In the genomic region with DNA sequence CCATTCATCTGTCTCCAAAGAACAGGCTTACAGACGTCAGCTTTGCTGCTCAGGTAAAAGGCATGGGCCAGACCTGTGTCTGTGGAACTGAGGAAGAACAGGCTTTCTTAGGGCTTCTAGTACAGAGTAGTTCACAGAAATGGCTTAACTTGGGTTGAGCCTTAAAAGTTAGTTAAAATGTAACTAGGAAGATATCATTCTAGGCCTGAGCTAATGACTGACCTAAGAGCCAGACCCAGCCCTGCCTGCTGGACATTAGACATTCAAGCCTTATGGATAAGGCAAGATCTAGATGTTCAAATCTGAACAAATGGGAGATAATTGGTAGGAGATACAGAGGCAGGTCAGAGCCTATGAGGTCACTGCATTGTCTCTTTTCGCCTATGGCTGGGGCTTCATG, we compare ENCODE assay signal across 28 cellular contexts.
"Had no signal": no experiment of that assay in that cellular context is flagged by ENCODE, and none has a peak within 500 bp of the region (broad histone marks: within the 10 kb centered on the region; RNA-seq: fewer than 3 reads in every experiment).

No MANE protein-coding gene starts in this region.

- H3K27me3 Mint-ChIP-seq: activated CD8-positive, alpha-beta memory T cell treated with anti-CD3 and anti-CD28 coated beads, Interleukin-2, amount 10 ng/mL, durations not matched to agents 7 days and 5 days had no signal

- H3K9me3 Mint-ChIP-seq: activated CD4-positive, alpha-beta T cell treated with anti-CD3 and anti-CD28 coated beads, Interleukin-2, amount 10 ng/mL, durations not matched to agents 24 days and 14 days had no signal

- H3K4me3 ChIP-seq: cardiac muscle cell, SK-N-MC had no signal

- H3K27ac Mint-ChIP-seq: activated B cell treated with CpG ODN at 0.5 μM for 24 hours; activated CD4-positive, alpha-beta T cell treated with anti-CD3 and anti-CD28 coated beads, Interleukin-2, amount 10 ng/mL, durations not matched to agents 24 days and 14 days; activated CD8-positive, alpha-beta memory T cell treated with anti-CD3 and anti-CD28 coated beads, Interleukin-2, amount 10 ng/mL, durations not matched to agents 7 days and 5 days; activated naive CD4-positive, alpha-beta T cell treated with anti-CD3 and anti-CD28 coated beads, Interleukin-2, amount 50 U/mL, for 72 hours; activated naive CD8-positive, alpha-beta T cell treated with anti-CD3 and anti-CD28 coated beads, Interleukin-2, amount 50 U/mL, for 24 hours; activated T-cell treated with anti-CD3 and anti-CD28 coated beads, Interleukin-2, amount 50 U/mL, for 24 hours; T-cell had no signal

- ATAC-seq: activated CD8-positive, alpha-beta memory T cell treated with anti-CD3 and anti-CD28 coated beads, Interleukin-2, amount 10 ng/mL, durations not matched to agents 7 days and 5 days; activated naive CD4-positive, alpha-beta T cell treated with anti-CD3 and anti-CD28 coated beads, Interleukin-2, amount 50 U/mL, for 72 hours; activated naive CD8-positive, alpha-beta T cell treated with anti-CD3 and anti-CD28 coated beads, Interleukin-2, amount 50 U/mL, for 24 hours; T-cell had no signal

- H3K27ac ChIP-seq: brain microvascular endothelial cell, cardiac muscle cell, KMS-11, SK-N-MC had no signal

- H3K4me1 Mint-ChIP-seq: activated B cell treated with CpG ODN at 0.5 μM for 24 hours; activated CD4-positive, alpha-beta T cell treated with anti-CD3 and anti-CD28 coated beads, Interleukin-2, amount 10 ng/mL, durations not matched to agents 24 days and 14 days; activated CD8-positive, alpha-beta memory T cell treated with anti-CD3 and anti-CD28 coated beads, Interleukin-2, amount 10 ng/mL, durations not matched to agents 7 days and 5 days; activated naive CD8-positive, alpha-beta T cell treated with anti-CD3 and anti-CD28 coated beads, Interleukin-2, amount 50 U/mL, for 24 hours; T-cell had no signal

- H3K36me3 Mint-ChIP-seq: activated CD8-positive, alpha-beta memory T cell treated with anti-CD3 and anti-CD28 coated beads, Interleukin-2, amount 10 ng/mL, durations not matched to agents 7 days and 5 days; activated naive CD4-positive, alpha-beta T cell treated with anti-CD3 and anti-CD28 coated beads, Interleukin-2, amount 50 U/mL, for 72 hours; T-cell had no signal

- H3K36me3 ChIP-seq: brain microvascular endothelial cell, cardiac muscle cell had no signal

- H3K4me3 Mint-ChIP-seq: activated B cell treated with CpG ODN at 0.5 μM for 24 hours; activated CD4-positive, alpha-beta T cell treated with anti-CD3 and anti-CD28 coated beads, Interleukin-2, amount 10 ng/mL, durations not matched to agents 24 days and 14 days; activated CD8-positive, alpha-beta memory T cell treated with anti-CD3 and anti-CD28 coated beads, Interleukin-2, amount 10 ng/mL, durations not matched to agents 7 days and 5 days; activated naive CD8-positive, alpha-beta T cell treated with anti-CD3 and anti-CD28 coated beads, Interleukin-2, amount 50 U/mL, for 24 hours; activated T-cell treated with anti-CD3 and anti-CD28 coated beads, Interleukin-2, amount 50 U/mL, for 24 hours; T-cell had no signal

- DNase-seq: activated B cell treated with CpG ODN at 0.5 μM for 24 hours; activated CD4-positive, alpha-beta T cell treated with anti-CD3 and anti-CD28 coated beads for 1 hour; activated CD4-positive, alpha-beta T cell treated with anti-CD3 and anti-CD28 coated beads, Interleukin-2, amount 10 ng/mL, durations not matched to agents 24 days and 14 days; activated CD4-positive, alpha-beta T cell treated with anti-CD3 and anti-CD28 coated beads, Interleukin-2, amount 50 U/mL, for 48 hours; activated CD8-positive, alpha-beta memory T cell treated with anti-CD3 and anti-CD28 coated beads, Interleukin-2, amount 10 ng/mL, durations not matched to agents 7 days and 5 days; activated effector memory CD4-positive, alpha-beta T cell treated with anti-CD3 and anti-CD28 coated beads, Interleukin-2, amount 50 U/mL, for 16 hours; activated naive CD4-positive, alpha-beta T cell treated with Interleukin-2 at 50 U/mL for 16 hours; activated naive CD8-positive, alpha-beta T cell treated with anti-CD3 and anti-CD28 coated beads, Interleukin-2, amount 50 U/mL, for 24 hours; activated T-cell treated with anti-CD3 and anti-CD28 coated beads, Interleukin-2, amount 50 U/mL, for 24 hours; amniotic stem cell; brain microvascular endothelial cell; NCI-H1092; NCI-H1417 treated with DMSO at 0.1 percent for 48 hours; NCI-H1694; NCI-H2029; NCI-H2107; NCI-H2171 treated with DMSO at 0.1 percent for 48 hours; NCI-H226; NCI-H526 treated with DMSO at 0.1 percent for 48 hours; NCI-H82; SIG-M5; T-cell; T-helper 2 cell; T1000 had no signal

- H3K27me3 ChIP-seq: brain microvascular endothelial cell, cardiac muscle cell had no signal

- H3K4me2 ChIP-seq: KMS-11 had no signal
